8 cellular contexts compared by ENCODE assay signal in genomic region chr6:44265003-44265842, GRCh38. TPM values are rescaled to one million over a fixed set of nuclear protein-coding genes. Genes with fewer than 3 reads are reported as not detected.
DNase-seq lines count a peak whose midpoint lies in the region; ATAC-seq and TF ChIP-seq lines count a peak whose summit lies in the region.

Gene NFKBIE (minus strand): TSS chr6:44265551. CDS start chr6:44265346, 205 bp downstream.

- peak within 1 kb of the TSS; percentile 88 for H3K4me3 ChIP-seq in GM23338
- H3K4me3 ChIP-seq in MG63 = peak within 1 kb of the TSS; percentile 72
- peak within 1 kb of the TSS; percentile 67 for H3K4me3 ChIP-seq in SJSA1
- peak within 1 kb of the TSS; percentile 78 for H3K4me3 ChIP-seq in neuron (ENCODE audit: low read length)
- peak within 1 kb of the TSS; percentile 65 to 88 (median 83) for H3K4me3 ChIP-seq in subcutaneous abdominal adipose tissue (ENCODE audit: low read depth in 1 of 5, low read length in 5 of 5)

- H3K27me3 ChIP-seq in GM23338 (ENCODE audit: insufficient read depth) = peaks cover 19% of the 10 kb centered on the region
- H3K27me3 ChIP-seq in MG63 = peaks cover 25% of the 10 kb centered on the region
- H3K27me3 ChIP-seq in SJSA1 (replicated peaks) = peaks cover 18% of the 10 kb centered on the region
- peaks cover 27% of the 10 kb centered on the region for H3K27me3 ChIP-seq in foreskin keratinocyte
- no peaks in the 10 kb centered on the region for H3K27me3 ChIP-seq in neuron (ENCODE audit: insufficient read depth, low read length)
- peaks cover 0 to 22% (median 17%) of the 10 kb centered on the region in 5 donors for H3K27me3 ChIP-seq in subcutaneous abdominal adipose tissue (ENCODE audit: control insufficient read depth in 5 of 5, insufficient read depth in 4 of 5, low read length in 5 of 5)

- peaks cover 9% of the 10 kb centered on the region; the same call in 1 of the 2 replicates for H3K79me2 ChIP-seq in GM23338 (replicated peaks; ENCODE audit: insufficient read depth)

- H3K36me3 Mint-ChIP-seq in GM23338 (ENCODE audit: low read depth) = peaks cover 10% of the 10 kb centered on the region

- no peaks in the 10 kb centered on the region for H3K9me2 ChIP-seq in GM23338 (ENCODE audit: insufficient read depth)

- H3K36me3 ChIP-seq in GM23338 (ENCODE audit: insufficient read depth) (no peaks in the 10 kb centered on the region), MG63 (peaks cover 15% of the 10 kb centered on the region), SJSA1 (peaks cover 31% of the 10 kb centered on the region), neuron (ENCODE audit: insufficient read depth, low read length) (peaks cover 3% of the 10 kb centered on the region), subcutaneous abdominal adipose tissue (ENCODE audit: control insufficient read depth in 5 of 5, insufficient read depth in 5 of 5, low read length in 5 of 5) (peaks cover 0 to 13% (median 6%) of the 10 kb centered on the region in 5 donors)

- 0 out of 2 replicates have a peak, but pooled peaks cover 17% of the 10 kb centered on the region for H3F3A ChIP-seq in GM23338 (replicated peaks; ENCODE audit: low read depth)

- H2AFZ ChIP-seq in GM23338 (peak within 1 kb of the TSS; percentile 87), neuron (ENCODE audit: low read depth, low read length) (peak within 1 kb of the TSS; percentile 66)

- peak within 1 kb of the TSS; percentile 98 for H3K4me2 ChIP-seq in GM23338

- peaks cover 53% of the 10 kb centered on the region for H3K4me1 Mint-ChIP-seq in GM23338

- peak; percentile 58 for ATAC-seq in GM23338
- peak; percentile 70 for ATAC-seq in foreskin keratinocyte

- DNase-seq in DMS79 treated with DMSO at 0.1 percent for 48 hours (lab: John Stamatoyannopoulos, UW) (peak; percentile 71), GM23338 (ENCODE audit: low spot score) (peak; percentile 97), MG63 (peak; percentile 100), SJSA1 (ENCODE audit: low read depth in 1 of 2, low spot score in 2 of 2) (peak; percentile 87 to 97), foreskin keratinocyte (peak; percentile 76 to 87)
- peak; percentile 95 for DNase-seq in activated gamma-delta T cell treated with anti-CD3 and anti-CD28 coated beads, Interleukin-2, amount 50 U/mL, for 16 hours (ENCODE audit: low read depth)

- H4K20me1 ChIP-seq in GM23338 (replicated peaks; ENCODE audit: insufficient read depth) = peaks cover 6% of the 10 kb centered on the region; the same call in 1 of the 2 replicates

- H3K27ac ChIP-seq in GM23338 (ENCODE audit: low read depth) (no peak within 1 kb of the TSS), SJSA1 (peak within 1 kb of the TSS; percentile 50), foreskin keratinocyte (peak within 1 kb of the TSS; percentile 57), subcutaneous abdominal adipose tissue (ENCODE audit: low read depth, low read length) (peak within 1 kb of the TSS; percentile 65)

- H3K9me3 ChIP-seq in MG63 (no peaks in the 10 kb centered on the region), SJSA1 (replicated peaks) (no peaks in the 10 kb centered on the region), neuron (ENCODE audit: low read length) (no peaks in the 10 kb centered on the region), subcutaneous abdominal adipose tissue (ENCODE audit: control insufficient read depth in 5 of 5, low read length in 5 of 5) (no peaks in the 10 kb centered on the region)

- peak within 1 kb of the TSS; percentile 86 for H3K4me3 Mint-ChIP-seq in GM23338

- H3K27me3 Mint-ChIP-seq in GM23338 (ENCODE audit: insufficient read depth, low read depth, poor library complexity) = peaks cover 42% of the 10 kb centered on the region

- H3K4me1 ChIP-seq in GM23338 (ENCODE audit: insufficient read depth) = peaks cover 31% of the 10 kb centered on the region
- peaks cover 27% of the 10 kb centered on the region for H3K4me1 ChIP-seq in SJSA1 (replicated peaks)
- H3K4me1 ChIP-seq in foreskin keratinocyte = peaks cover 25% of the 10 kb centered on the region
- H3K4me1 ChIP-seq in neuron (ENCODE audit: insufficient read depth, low read length) = peaks cover 60% of the 10 kb centered on the region
- peaks cover 10 to 35% (median 29%) of the 10 kb centered on the region in 5 donors for H3K4me1 ChIP-seq in subcutaneous abdominal adipose tissue (ENCODE audit: control insufficient read depth in 5 of 5, insufficient read depth in 5 of 5, low read length in 5 of 5)

- H3K9ac ChIP-seq in subcutaneous abdominal adipose tissue (ENCODE audit: low read length in 5 of 5) = peak within 1 kb of the TSS; percentile 56 to 89 (median 78)

- H3K9me3 Mint-ChIP-seq in GM23338 = no peaks in the 10 kb centered on the region

- peak; percentile 15 to 55; a peak in 2 of 4 replicates for TF ChIP-seq CTCF in GM23338 (conservative IDR thresholded peaks at IDR 0.05; ENCODE audit: low read depth in 2 of 2)
- peak; percentile 48 for TF ChIP-seq CTCF in foreskin keratinocyte (conservative IDR thresholded peaks at IDR 0.05)

- H3K27ac Mint-ChIP-seq in GM23338 = no peak within 1 kb of the TSS

TF ChIP-seq in GM23338, 12 proteins besides CTCF, POLR2A, EP300 and RAD21:
- peak; percentile 84 for TF ChIP-seq POLR2AphosphoS5 (IDR thresholded peaks at IDR 0.05; ENCODE audit: low read depth)
- TF ChIP-seq CREB1 (CRISPR knock-in tag; IDR thresholded peaks at IDR 0.05; ENCODE audit: low read depth) = no peak

RNA-seq across cellular contexts. Expression of gene NFKBIE, which starts in this region (rescaled TPM):
- 19.8 and 25.9 TPM in 2 replicates for total RNA-seq in GM23338 (2014; rRNA removed; shearing (Covaris generic))
- polyA plus RNA-seq in GM23338 (2016; fragmentation: Nextera tagmentation; extraction: Ambion mirVana) = 12.8 and 14.6 TPM in 2 replicates
- 24.4 and 35.2 TPM in 2 replicates for total RNA-seq in MG63 (2014; rRNA removed; shearing (Covaris generic); ENCODE audit: low replicate concordance)
- 17.6 and 37.6 TPM in 2 replicates for total RNA-seq in SJSA1 (2014; rRNA removed; shearing (Covaris generic))
- 15.8 and 16.8 TPM in 2 replicates for total RNA-seq in foreskin keratinocyte
- 16.9 and 18.7 TPM in 2 replicates for polyA plus RNA-seq in foreskin keratinocyte
